Comparison of ENCODE assay signal across 8 cellular contexts in the genomic region with DNA sequence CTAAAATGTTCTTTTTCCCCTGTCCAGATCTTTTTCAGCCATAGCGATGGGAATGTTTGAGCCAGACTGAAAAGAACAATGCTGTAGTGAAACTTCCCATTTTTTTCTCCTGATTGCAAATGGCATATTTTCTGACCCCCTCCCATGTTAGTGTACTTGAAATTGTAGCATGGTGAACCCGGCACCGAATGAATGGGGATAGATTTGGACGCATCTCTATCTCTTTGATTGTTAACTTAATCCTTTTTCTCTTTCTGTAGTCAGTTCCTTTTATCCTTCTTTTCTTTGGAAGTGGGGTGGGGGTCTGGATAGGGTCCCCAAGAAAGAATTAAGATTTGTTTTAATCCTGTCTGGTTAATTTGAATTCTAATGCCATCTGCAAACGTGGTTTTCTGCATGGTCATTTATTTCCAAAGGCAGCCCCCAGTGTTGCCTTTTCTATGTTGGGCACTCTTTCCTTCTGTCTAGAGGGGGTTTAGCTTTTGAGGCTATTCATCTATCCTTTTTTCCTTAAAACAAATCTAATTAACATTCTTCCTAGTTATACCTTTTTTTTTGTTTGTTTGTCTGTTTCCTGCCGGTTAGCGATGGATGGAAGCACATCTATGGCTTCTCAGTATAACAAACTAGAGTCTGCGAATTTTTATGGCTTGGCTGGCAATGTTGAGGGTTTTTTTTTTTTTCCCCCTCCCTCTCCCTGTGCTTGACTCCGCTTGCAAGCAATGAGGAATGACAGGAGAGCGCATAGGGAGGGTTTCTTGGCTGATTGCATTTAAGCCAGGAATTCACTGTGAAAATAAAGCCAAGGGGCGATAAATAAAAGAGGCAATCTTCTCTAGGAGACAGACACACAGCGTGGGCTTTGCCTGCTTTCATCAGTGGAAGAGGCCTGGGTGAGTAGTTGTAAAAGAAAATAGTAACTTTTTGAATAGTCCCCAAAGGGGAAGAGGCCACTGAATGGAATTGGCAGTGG. TPM values are rescaled to one million over a fixed set of nuclear protein-coding genes. Genes with fewer than 3 reads are reported as not detected.
DNase-seq lines count a peak whose midpoint lies in the region; ATAC-seq, FAIRE-seq and TF ChIP-seq lines count a peak whose summit lies in the region.

No MANE protein-coding gene starts in this region.

- H3K36me3 ChIP-seq in brain microvascular endothelial cell (replicated peaks) (peaks cover 4% of the 10 kb centered on the region), lung (ENCODE audit: control insufficient read depth in 2 of 2, insufficient read depth in 2 of 2, low read length in 2 of 2) (no peaks in the 10 kb centered on the region), transverse colon (no peaks in the 10 kb centered on the region)

- no peaks in the 10 kb centered on the region for H3K9me3 ChIP-seq in A549
- no peaks in the 10 kb centered on the region for H3K9me3 ChIP-seq in lung (ENCODE audit: control insufficient read depth in 2 of 2, insufficient read depth in 1 of 2, low read length in 1 of 2)
- no peaks in the 10 kb centered on the region for H3K9me3 ChIP-seq in transverse colon

- no peak for ATAC-seq in A549
- ATAC-seq in lung (ENCODE audit: insufficient read depth, low FRiP score), result no peak
- no peak for ATAC-seq in GM18498 (IDR thresholded peaks at IDR 0.05; ENCODE audit: unreplicated experiment)

- in situ Hi-C loops in brain microvascular endothelial cell (cut with HindIII; ENCODE audit: low pct_ligation_motif_present, low sequenced_read_pairs) (no loop called here), transverse colon (cut with MboI; ENCODE audit: low pct_ligation_motif_present in 1 of 4, low pct_unique_long_range_greater_than_20kb in 1 of 4, low sequenced_read_pairs in 3 of 4) (loop anchor here in 2 of 4 donors (25.0 kb wide), 3 partner anchors 172 to 397 kb away; a partner anchor contains a TSS)

- POLR2A ChIA-PET in A549 (lab: Yijun Ruan, JAX), result interaction anchor here (0.6 kb wide), 1 partner anchor 79 kb away, joined by 4 read pairs; no protein-coding TSS in a partner anchor

- peak overlapping the region; percentile 93 for H3K4me2 ChIP-seq in A549

- intact Hi-C loops in transverse colon (cut with DNase I; ENCODE audit: low total_unique reads), result loop anchor here (5.0 to 10.0 kb wide), 2 partner anchors 73 to 300 kb away; no protein-coding TSS in a partner anchor

- TF ChIP-seq EP300 in A549 (IDR thresholded peaks at IDR 0.05) (no peak), transverse colon (IDR thresholded peaks at IDR 0.05; ENCODE audit: low read depth) (no peak)

- CTCF ChIA-PET in A549 (lab: Yijun Ruan, JAX), result interaction anchor here (0.7 to 2.1 kb wide), 5 partner anchors 65 to 324 kb away, joined by 3 to 6 read pairs (median 3); no protein-coding TSS in a partner anchor

- WGBS in A549 (ENCODE audit: missing lambda C conversion rate), result 55% methylated on average over 12 of the region's 12 CpGs
- 41 to 53% methylated on average over 12 of the region's 12 CpGs for WGBS in lung, 2 donors
- 19 to 26% methylated on average over 9 to 12 of the region's 12 CpGs for WGBS in transverse colon (ENCODE audit: low coverage in 1 of 2), 2 donors

- peak overlapping the region; percentile 95 for H3K4me3 ChIP-seq in A549
- H3K4me3 ChIP-seq in HL-60 (replicated peaks; ENCODE audit: insufficient read depth, low read length), result peak overlapping the region; percentile 67; the same call in 1 of the 2 replicates
- peak overlapping the region; percentile 86 for H3K4me3 ChIP-seq in brain microvascular endothelial cell (ENCODE audit: low read depth, low read length)
- peak overlapping the region; percentile 66 for H3K4me3 ChIP-seq in lung
- H3K4me3 ChIP-seq in transverse colon, result peak overlapping the region; percentile 78 to 94 (median 87)

- no peak for TF ChIP-seq POLR2A in A549 (IDR thresholded peaks at IDR 0.05; ENCODE audit: low read length)
- TF ChIP-seq POLR2A in transverse colon (IDR thresholded peaks at IDR 0.05), result no peak

- TF ChIP-seq CTCF in A549 (IDR thresholded peaks at IDR 0.05) (no peak), HL-60 (IDR thresholded peaks at IDR 0.05; ENCODE audit: insufficient read depth, low read length) (no peak), brain microvascular endothelial cell (IDR thresholded peaks at IDR 0.05; ENCODE audit: low read depth, low read length, missing control alignments) (no peak), lung (IDR thresholded peaks at IDR 0.05; ENCODE audit: control extremely low read depth, extremely low read depth) (no peak), transverse colon (IDR thresholded peaks at IDR 0.05) (no peak)

- H3K4me1 ChIP-seq in A549 (peaks cover 35% of the 10 kb centered on the region), lung (ENCODE audit: control insufficient read depth in 2 of 2, insufficient read depth in 2 of 2, low read length in 2 of 2) (peaks cover 1 to 11% of the 10 kb centered on the region in 2 donors), transverse colon (peaks cover 11 to 43% (median 27%) of the 10 kb centered on the region in 4 donors)

- no peaks in the 10 kb centered on the region for H3K27me3 ChIP-seq in HL-60 (ENCODE audit: insufficient read depth, poor library complexity, severe bottlenecking)
- H3K27me3 ChIP-seq in brain microvascular endothelial cell (replicated peaks), result no peaks in the 10 kb centered on the region
- H3K27me3 ChIP-seq in lung (ENCODE audit: control insufficient read depth, insufficient read depth), result no peaks in the 10 kb centered on the region
- H3K27me3 ChIP-seq in transverse colon, result no peaks in the 10 kb centered on the region

- no peak; a peak in 1 of 5 replicates for TF ChIP-seq RAD21 in A549 (conservative IDR thresholded peaks at IDR 0.05 in 1 of 2, IDR thresholded peaks at IDR 0.05 in 1 of 2)

- DNase-seq in A549 (ENCODE audit: low read depth in 1 of 2, low spot score in 1 of 2) (no peak), HL-60 (ENCODE audit: low read depth in 1 of 2, low spot score in 1 of 2) (no peak), brain microvascular endothelial cell (no peak), lung (ENCODE audit: low spot score) (no peak), transverse colon (no peak), SIG-M5 (lab: John Stamatoyannopoulos, UW) (no peak), AG08395 (ENCODE audit: low spot score) (no peak)

- peak overlapping the region; percentile 86 to 95 for H3K27ac ChIP-seq in A549
- H3K27ac ChIP-seq in HL-60 (replicated peaks), result no peak overlapping the region
- peak overlapping the region; percentile 86 for H3K27ac ChIP-seq in brain microvascular endothelial cell
- H3K27ac ChIP-seq in lung (ENCODE audit: low read depth in 1 of 2, low read length in 1 of 2), result no peak overlapping the region
- H3K27ac ChIP-seq in transverse colon, result peak overlapping the region; percentile 89 to 98 (median 92)

- FAIRE-seq in A549 (lab: Jason Lieb, UNC), result no peak

TF ChIP-seq in A549, 52 proteins besides CTCF, POLR2A, EP300 and RAD21:
- TF ChIP-seq CBX2 (IDR thresholded peaks at IDR 0.05; ENCODE audit: borderline replicate concordance, low read depth) (no peak), RCOR1 (IDR thresholded peaks at IDR 0.05; ENCODE audit: low read depth, low read length) (no peak), RFX5 (IDR thresholded peaks at IDR 0.05) (no peak), NFE2L2 (conservative IDR thresholded peaks at IDR 0.05; ENCODE audit: low read length) (no peak), HDAC2 (IDR thresholded peaks at IDR 0.05) (no peak), RARB (CRISPR knock-in tag; IDR thresholded peaks at IDR 0.05) (no peak), HEYL (CRISPR knock-in tag; IDR thresholded peaks at IDR 0.05) (no peak), KDM1A (IDR thresholded peaks at IDR 0.05; ENCODE audit: low read depth) (no peak), CEBPB (IDR thresholded peaks at IDR 0.05) (no peak), ZNF302 (CRISPR knock-in tag; IDR thresholded peaks at IDR 0.05) (no peak), EHMT2 (IDR thresholded peaks at IDR 0.05; ENCODE audit: low read depth) (no peak)
- TF ChIP-seq, protein P1, sequence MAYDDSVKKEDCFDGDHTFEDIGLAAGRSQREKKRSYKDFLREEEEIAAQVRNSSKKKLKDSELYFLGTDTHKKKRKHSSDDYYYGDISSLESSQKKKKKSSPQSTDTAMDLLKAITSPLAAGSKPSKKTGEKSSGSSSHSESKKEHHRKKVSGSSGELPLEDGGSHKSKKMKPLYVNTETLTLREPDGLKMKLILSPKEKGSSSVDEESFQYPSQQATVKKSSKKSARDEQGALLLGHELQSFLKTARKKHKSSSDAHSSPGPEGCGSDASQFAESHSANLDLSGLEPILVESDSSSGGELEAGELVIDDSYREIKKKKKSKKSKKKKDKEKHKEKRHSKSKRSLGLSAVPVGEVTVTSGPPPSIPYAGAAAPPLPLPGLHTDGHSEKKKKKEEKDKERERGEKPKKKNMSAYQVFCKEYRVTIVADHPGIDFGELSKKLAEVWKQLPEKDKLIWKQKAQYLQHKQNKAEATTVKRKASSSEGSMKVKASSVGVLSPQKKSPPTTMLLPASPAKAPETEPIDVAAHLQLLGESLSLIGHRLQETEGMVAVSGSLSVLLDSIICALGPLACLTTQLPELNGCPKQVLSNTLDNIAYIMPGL (CRISPR knock-in tag; IDR thresholded peaks at IDR 0.05; ENCODE audit: borderline replicate concordance), result no peak
TF ChIP-seq in A549: peak in this region for 0.

RNA-seq across cellular contexts. Expression of a gene that starts 2.5 kb away (rescaled TPM):
- polyA plus RNA-seq in A549 (2011; rRNA removed) (18.0 and 20.9 TPM in 2 replicates), A549 (2017; fragmentation: RNase III; extraction: RNeasy Plus Mini Kit Qiagen cat#74134 plus additional on column Dnase treatment) (8.4 to 9.6 TPM (median 8.9 TPM) in 3 replicates), lung (1 to 10 TPM; 5.9 to 8.2 TPM)
- 8.2 and 11.4 TPM in 2 replicates for polyA plus RNA-seq in A549 (2012; cell fraction: cytosol; rRNA removed)
- polyA plus RNA-seq in A549 (2012; cell fraction: nucleus; rRNA removed), result 21.7 and 23.7 TPM in 2 replicates
- 43.5 and 50.0 TPM in 2 replicates for polyA minus RNA-seq in A549 (2011; rRNA and poly(A)+ RNA removed)
- total RNA-seq in lung (10 to 100 TPM; 18.3 to 21.6 TPM), transverse colon (10 to 100 TPM in 3 of 4 donors, 1 to 10 TPM in 1; 7.8 to 25.5 (median 21.0) TPM)

Comparison
In these comparisons a context has a peak if more than half of its experiments do, and no peak if none do; other contexts are left out.
1. H3K27ac ChIP-seq: peak in A549 (2 of 2), brain microvascular endothelial cell (single experiment) and transverse colon (4 of 4); none in HL-60 (single experiment) and lung (0 of 2).
2. Peak in every context shown above with its lines, with median percentiles within 50 percentile points of each other: H3K4me3 ChIP-seq.